In genomic region chr5:93585054-93585751, GRCh38 we compare ENCODE assay signal across 8 cellular contexts.
DNase-seq lines count a peak whose midpoint lies in the region; ATAC-seq and TF ChIP-seq lines count a peak whose summit lies in the region.

No MANE protein-coding gene starts in this region.

- H3K4me3 ChIP-seq in epithelial cell of esophagus (ENCODE audit: low read length) (peak overlapping the region; percentile 25), neuron (ENCODE audit: low read length) (peak overlapping the region; percentile 99)

- no peaks in the 10 kb centered on the region for H3K27me3 ChIP-seq in neuron (ENCODE audit: insufficient read depth, low read length)

- CTCF ChIA-PET in RWPE1 (lab: Yijun Ruan, JAX) = interaction anchor here (0.7 kb wide), 2 partner anchors 22 to 325 kb away, joined by 3 read pairs; no protein-coding TSS in a partner anchor

- H3K9me3 ChIP-seq in neuron (ENCODE audit: low read length) = no peaks in the 10 kb centered on the region

- ATAC-seq in HG03565 (IDR thresholded peaks at IDR 0.05; ENCODE audit: unreplicated experiment) = no peak

- peaks cover 13% of the 10 kb centered on the region for H3K4me1 ChIP-seq in neuron (ENCODE audit: insufficient read depth, low read length)

- TF ChIP-seq CTCF in RWPE1 (conservative IDR thresholded peaks at IDR 0.05; ENCODE audit: low read depth) (no peak), epithelial cell of esophagus (IDR thresholded peaks at IDR 0.05; ENCODE audit: insufficient read depth, low read depth, low read length, missing control alignments) (no peak)

- peaks cover 48% of the 10 kb centered on the region for H3K36me3 ChIP-seq in neuron (ENCODE audit: insufficient read depth, low read length)

- no peak overlapping the region for H2AFZ ChIP-seq in neuron (ENCODE audit: low read depth, low read length)

- no peak overlapping the region for H3K27ac ChIP-seq in RWPE1

- peak; percentile 20 for DNase-seq in SIG-M5 treated with dmso at 0.1 percent for 504 hours (lab: John Stamatoyannopoulos, UW; ENCODE audit: unreplicated experiment)
- DNase-seq in SIG-M5 (lab: John Stamatoyannopoulos, UW) = no peak
- DNase-seq in RWPE1 (ENCODE audit: low spot score) = peak; percentile 20
- peak; percentile 33 for DNase-seq in epithelial cell of esophagus (ENCODE audit: low read depth)
- DNase-seq in stimulated activated CD8-positive, alpha-beta memory T cell treated with anti-CD3 and anti-CD28 coated beads, Interleukin-4, amount 100 ng/mL, for 48 hours = no peak
- no peak for DNase-seq in amniotic stem cell (lab: John Stamatoyannopoulos, UW)

- POLR2A ChIA-PET in RWPE1 (lab: Yijun Ruan, JAX; ENCODE audit: low non-redundant PET) = no interaction called here

Comparison
In these comparisons a context has a peak if more than half of its experiments do, and no peak if none do; other contexts are left out.
1. DNase-seq: peak in SIG-M5 treated with dmso at 0.1 percent for 504 hours (single experiment), RWPE1 (single experiment) and epithelial cell of esophagus (single experiment); none in SIG-M5 (single experiment), stimulated activated CD8-positive, alpha-beta memory T cell treated with anti-CD3 and anti-CD28 coated beads, Interleukin-4, amount 100 ng/mL, for 48 hours (single experiment) and amniotic stem cell (single experiment).